ENCODE assay signal across 21 cellular contexts in genomic region chr13:62294210-62294609, GRCh38.
"Had no signal": no experiment of that assay in that cellular context is flagged by ENCODE, and none has a peak within 500 bp of the region (broad histone marks: within the 10 kb centered on the region; RNA-seq: fewer than 3 reads in every experiment).

No MANE protein-coding gene starts in this region.

- H3K36me3 ChIP-seq: cardiac muscle cell, colonic mucosa, neutrophil, spleen, transverse colon had no signal

- H3K4me1 Mint-ChIP-seq: activated CD8-positive, alpha-beta memory T cell treated with anti-CD3 and anti-CD28 coated beads, Interleukin-2, amount 10 ng/mL, durations not matched to agents 7 days and 5 days; activated naive CD8-positive, alpha-beta T cell treated with anti-CD3 and anti-CD28 coated beads for 36 hours; naive thymus-derived CD4-positive, alpha-beta T cell; stimulated activated naive B cell treated with anti-CD40 and anti-IgM and Interleukin-4, amounts not matched to agents 10 μg/mL and 1 μg/mL and 100 μg/mL, for 72 hours had no signal

- DNase-seq: activated CD4-positive, alpha-beta T cell treated with anti-CD3 and anti-CD28 coated beads for 1 hour; activated CD4-positive, alpha-beta T cell treated with anti-CD3 and anti-CD28 coated beads, Interleukin-2, amount 50 U/mL, for 48 hours; activated CD8-positive, alpha-beta memory T cell treated with anti-CD3 and anti-CD28 coated beads, Interleukin-2, amount 10 ng/mL, durations not matched to agents 7 days and 5 days; activated gamma-delta T cell; activated naive CD8-positive, alpha-beta T cell treated with anti-CD3 and anti-CD28 coated beads for 36 hours; activated T-cell treated with anti-CD3 and anti-CD28 coated beads, Interleukin-2, amount 50 U/mL, for 48 hours; anterior cingulate cortex; colonic mucosa; effector CD4-positive, alpha-beta T cell; left colon; naive thymus-derived CD4-positive, alpha-beta T cell; right cardiac atrium; spleen; stimulated activated CD4-positive, alpha-beta T cell treated with anti-CD3 and anti-CD28 coated beads, Interleukin-1b, Interleukin-23, amount 100 ng/mL, for 48 hours; stimulated activated naive B cell treated with anti-CD40 and anti-IgM and Interleukin-4, amounts not matched to agents 10 μg/mL and 1 μg/mL and 100 μg/mL, for 72 hours; SW 1271; transverse colon had no signal

- ATAC-seq: activated CD8-positive, alpha-beta memory T cell treated with anti-CD3 and anti-CD28 coated beads, Interleukin-2, amount 10 ng/mL, durations not matched to agents 7 days and 5 days; left colon; naive thymus-derived CD4-positive, alpha-beta T cell; right cardiac atrium; stimulated activated naive B cell treated with anti-CD40 and anti-IgM and Interleukin-4, amounts not matched to agents 10 μg/mL and 1 μg/mL and 100 μg/mL, for 72 hours had no signal

- H3K27ac ChIP-seq: cardiac muscle cell, colonic mucosa, neutrophil, spleen, transverse colon had no signal

- H3K27ac Mint-ChIP-seq: activated CD8-positive, alpha-beta memory T cell treated with anti-CD3 and anti-CD28 coated beads, Interleukin-2, amount 10 ng/mL, durations not matched to agents 7 days and 5 days; activated naive CD8-positive, alpha-beta T cell treated with anti-CD3 and anti-CD28 coated beads for 36 hours; naive thymus-derived CD4-positive, alpha-beta T cell; stimulated activated naive B cell treated with anti-CD40 and anti-IgM and Interleukin-4, amounts not matched to agents 10 μg/mL and 1 μg/mL and 100 μg/mL, for 72 hours; T-helper 2 cell treated with Interferon-gamma antibody and Interleukin-4, amounts not matched to agents 5 μg/mL and 100 μg/mL, for 36 hours had no signal

- H3K27me3 Mint-ChIP-seq: activated CD8-positive, alpha-beta memory T cell treated with anti-CD3 and anti-CD28 coated beads, Interleukin-2, amount 10 ng/mL, durations not matched to agents 7 days and 5 days; activated naive CD8-positive, alpha-beta T cell treated with anti-CD3 and anti-CD28 coated beads for 36 hours; naive thymus-derived CD4-positive, alpha-beta T cell; stimulated activated naive B cell treated with anti-CD40 and anti-IgM and Interleukin-4, amounts not matched to agents 10 μg/mL and 1 μg/mL and 100 μg/mL, for 72 hours had no signal

- H3K4me1 ChIP-seq: colonic mucosa, spleen, transverse colon had no signal

- H3K4me3 Mint-ChIP-seq: activated CD8-positive, alpha-beta memory T cell treated with anti-CD3 and anti-CD28 coated beads, Interleukin-2, amount 10 ng/mL, durations not matched to agents 7 days and 5 days; activated naive CD8-positive, alpha-beta T cell treated with anti-CD3 and anti-CD28 coated beads for 36 hours; naive thymus-derived CD4-positive, alpha-beta T cell; stimulated activated naive B cell treated with anti-CD40 and anti-IgM and Interleukin-4, amounts not matched to agents 10 μg/mL and 1 μg/mL and 100 μg/mL, for 72 hours; T-helper 2 cell treated with Interferon-gamma antibody and Interleukin-4, amounts not matched to agents 5 μg/mL and 100 μg/mL, for 36 hours had no signal

- H3K36me3 Mint-ChIP-seq: activated CD8-positive, alpha-beta memory T cell treated with anti-CD3 and anti-CD28 coated beads, Interleukin-2, amount 10 ng/mL, durations not matched to agents 7 days and 5 days; activated naive CD8-positive, alpha-beta T cell treated with anti-CD3 and anti-CD28 coated beads for 36 hours; naive thymus-derived CD4-positive, alpha-beta T cell; stimulated activated naive B cell treated with anti-CD40 and anti-IgM and Interleukin-4, amounts not matched to agents 10 μg/mL and 1 μg/mL and 100 μg/mL, for 72 hours had no signal

- H3K9me3 ChIP-seq: colonic mucosa, neutrophil had no signal

- H3K4me3 ChIP-seq: cardiac muscle cell, colonic mucosa, lung, spleen, transverse colon had no signal

- H3K27me3 ChIP-seq: cardiac muscle cell, colonic mucosa, neutrophil, spleen, transverse colon had no signal
